In the genomic region with DNA sequence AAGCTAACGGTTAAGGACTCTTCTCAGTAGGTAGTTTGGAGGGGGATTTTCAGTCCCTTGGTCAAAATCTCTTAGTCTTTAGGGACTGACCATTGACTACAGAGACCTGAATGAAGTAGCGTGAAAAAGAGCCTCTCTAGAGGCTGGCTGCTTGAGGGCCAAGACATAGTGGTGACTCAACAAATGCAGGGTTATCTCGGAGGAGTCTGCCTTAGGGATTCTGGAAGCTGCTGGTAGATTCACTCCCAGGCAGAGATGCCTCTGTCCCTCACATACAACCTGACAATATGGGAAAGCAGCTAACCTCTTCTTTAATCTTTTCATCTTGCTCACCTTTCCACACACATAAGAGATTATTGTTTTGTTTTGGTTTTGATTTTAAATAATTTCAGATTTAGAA, we compare ENCODE assay signal across 20 cellular contexts. TPM values are rescaled to one million over a fixed set of nuclear protein-coding genes. Genes with fewer than 3 reads are reported as not detected.
DNase-seq lines count a peak whose midpoint lies in the region; ATAC-seq and TF ChIP-seq lines count a peak whose summit lies in the region.
"Had no signal": no experiment of that assay in that cellular context is flagged by ENCODE, and none has a peak within 500 bp of the region (broad histone marks: within the 10 kb centered on the region; RNA-seq: fewer than 3 reads in every experiment).

No MANE protein-coding gene starts in this region.

- H3K9me3 ChIP-seq in BLaER1 (peaks cover 81% of the 10 kb centered on the region), osteoblast (ENCODE audit: low read depth, low read length) (peaks cover 3% of the 10 kb centered on the region)
- peaks cover 92 to 100% (median 99%) of the 10 kb centered on the region in 11 experiments for H3K9me3 ChIP-seq in BLaER1 treated with 17β-estradiol and CSF1 and Interleukin-3, amounts not matched to agents 10 nM and 100 nM (replicated peaks in 1 of 11)

- no peaks in the 10 kb centered on the region for H4K20me1 ChIP-seq in BLaER1
- H4K20me1 ChIP-seq in BLaER1 treated with 17β-estradiol and CSF1 and Interleukin-3, amounts not matched to agents 10 nM and 100 nM = no peaks in the 10 kb centered on the region
- no peaks in the 10 kb centered on the region for H4K20me1 ChIP-seq in osteoblast (ENCODE audit: insufficient read depth, low read length)

- H3K27me3 ChIP-seq in BLaER1 (no peaks in the 10 kb centered on the region), osteoblast (ENCODE audit: insufficient read depth, low read length) (no peaks in the 10 kb centered on the region)
- no peaks in the 10 kb centered on the region for H3K27me3 ChIP-seq in BLaER1 treated with 17β-estradiol and CSF1 and Interleukin-3, amounts not matched to agents 10 nM and 100 nM

- H3K9me3 Mint-ChIP-seq in osteocyte (ENCODE audit: unreplicated experiment) = peaks cover 35% of the 10 kb centered on the region

- H3K27me3 Mint-ChIP-seq in osteocyte (ENCODE audit: unreplicated experiment) = no peaks in the 10 kb centered on the region
- H3K27me3 Mint-ChIP-seq: CD4-positive, alpha-beta memory T cell; CD4-positive, CD25-positive, alpha-beta regulatory T cell; CD8-positive, alpha-beta memory T cell had no signal

- H3K4me1 ChIP-seq in BLaER1 = peaks cover 36% of the 10 kb centered on the region
- H3K4me1 ChIP-seq in BLaER1 treated with 17β-estradiol and CSF1 and Interleukin-3, amounts not matched to agents 10 nM and 100 nM = peaks cover 0 to 33% (median 9%) of the 10 kb centered on the region in 10 experiments; a peak in 9 of 20 replicates
- H3K4me1 ChIP-seq in osteoblast (ENCODE audit: insufficient read depth, low read length) = no peaks in the 10 kb centered on the region
- H3K4me1 ChIP-seq: BE2C had no signal

- no peak overlapping the region for H2AFZ ChIP-seq in osteoblast (ENCODE audit: low read length)

- TF ChIP-seq CTCF in osteocyte (IDR thresholded peaks at IDR 0.05) (no peak), osteoblast (IDR thresholded peaks at IDR 0.05; ENCODE audit: extremely low read depth, low read depth, low read length) (no peak)

- H3K36me3 Mint-ChIP-seq in osteocyte (ENCODE audit: unreplicated experiment) = peaks cover 55% of the 10 kb centered on the region

- H3K27ac ChIP-seq in BLaER1 (peak overlapping the region; percentile 96; the same call in 1 of the 2 replicates), osteoblast (ENCODE audit: low read depth, low read length) (no peak overlapping the region)
- peak overlapping the region in 6 of 11 experiments; percentile 76 to 98 (median 88); a peak in 7 of 22 replicates for H3K27ac ChIP-seq in BLaER1 treated with 17β-estradiol and CSF1 and Interleukin-3, amounts not matched to agents 10 nM and 100 nM

- DNase-seq in osteocyte (ENCODE audit: extremely low spot score, unreplicated experiment) (peak; percentile 7), hypothalamus (lab: John Stamatoyannopoulos, UW) (no peak), osteoblast (ENCODE audit: insufficient read length, low spot score, missing footprints) (no peak)
- DNase-seq: 8988T; ACHN; BE2C; C1 segment of cervical spinal cord; CD4-positive, alpha-beta memory T cell; CD4-positive, CD25-positive, alpha-beta regulatory T cell; CD8-positive, alpha-beta memory T cell; COR-L47; DMS 273 treated with DMSO at 0.1 percent for 48 hours; DMS153; DMS53; DMS79; GF-D8 had no signal

- H3K79me2 ChIP-seq in osteoblast (ENCODE audit: insufficient read depth, low read length) = no peaks in the 10 kb centered on the region

- no peak overlapping the region for H3K4me2 ChIP-seq in BLaER1
- no peak overlapping the region; a peak in 1 of 22 replicates for H3K4me2 ChIP-seq in BLaER1 treated with 17β-estradiol and CSF1 and Interleukin-3, amounts not matched to agents 10 nM and 100 nM
- H3K4me2 ChIP-seq in osteoblast (ENCODE audit: insufficient read depth, low read length) = no peak overlapping the region

- H3K4me3 Mint-ChIP-seq in osteocyte (ENCODE audit: unreplicated experiment) = no peak overlapping the region
- H3K4me3 Mint-ChIP-seq: CD14-positive monocyte had no signal

- no peak for ATAC-seq in GM18867 (IDR thresholded peaks at IDR 0.05; ENCODE audit: unreplicated experiment)

- H3K4me1 Mint-ChIP-seq in osteocyte (ENCODE audit: unreplicated experiment) = no peaks in the 10 kb centered on the region
- H3K4me1 Mint-ChIP-seq: CD14-positive monocyte; CD4-positive, alpha-beta memory T cell had no signal

- H3K9ac ChIP-seq in BLaER1 = no peak overlapping the region
- no peak overlapping the region; a peak in 1 of 22 replicates for H3K9ac ChIP-seq in BLaER1 treated with 17β-estradiol and CSF1 and Interleukin-3, amounts not matched to agents 10 nM and 100 nM

- H3K27ac Mint-ChIP-seq in osteocyte (ENCODE audit: unreplicated experiment) = no peak overlapping the region
- H3K27ac Mint-ChIP-seq: CD14-positive monocyte; CD4-positive, alpha-beta memory T cell; CD4-positive, CD25-positive, alpha-beta regulatory T cell; CD8-positive, alpha-beta memory T cell had no signal

- H3K36me3 ChIP-seq in BLaER1 = peaks cover 42% of the 10 kb centered on the region
- H3K36me3 ChIP-seq in BLaER1 treated with 17β-estradiol and CSF1 and Interleukin-3, amounts not matched to agents 10 nM and 100 nM = peaks cover 47 to 85% (median 70%) of the 10 kb centered on the region in 11 experiments
- no peaks in the 10 kb centered on the region for H3K36me3 ChIP-seq in osteoblast (ENCODE audit: insufficient read depth, low read length)
- H3K36me3 ChIP-seq: BE2C had no signal

- H3K4me3 ChIP-seq in BLaER1 (no peak overlapping the region), osteoblast (ENCODE audit: insufficient read depth, low read length) (no peak overlapping the region)
- peak overlapping the region in 2 of 10 experiments; percentile 5 to 19; a peak in 1 of 20 replicates for H3K4me3 ChIP-seq in BLaER1 treated with 17β-estradiol and CSF1 and Interleukin-3, amounts not matched to agents 10 nM and 100 nM

RNA-seq across cellular contexts. Expression of a gene that starts 5.1 kb away (rescaled TPM):
- total RNA-seq in osteocyte (10.8 TPM in 2 replicates), osteoblast (1.8 and 2.1 TPM in 2 replicates)

RNA-seq across cellular contexts. Expression of a gene that starts 42.7 kb away (rescaled TPM):
- total RNA-seq in osteocyte (7.3 and 8.1 TPM in 2 replicates), osteoblast (6.9 and 12.4 TPM in 2 replicates)

RNA-seq across cellular contexts. Expression of a gene that starts 44.6 kb away (rescaled TPM):
- 6.2 and 7.1 TPM in 2 replicates for total RNA-seq in osteocyte
- 6.9 and 7.1 TPM in 2 replicates for total RNA-seq in osteoblast
